Comparison of ENCODE assay signal across 15 cellular contexts in genomic region chr22:38501797-38502672, GRCh38. TPM values are rescaled to one million over a fixed set of nuclear protein-coding genes. Genes with fewer than 3 reads are reported as not detected.
DNase-seq lines count a peak whose midpoint lies in the region; ATAC-seq and TF ChIP-seq lines count a peak whose summit lies in the region.
"Had no signal": no experiment of that assay in that cellular context is flagged by ENCODE, and none has a peak within 500 bp of the region (broad histone marks: within the 10 kb centered on the region; RNA-seq: fewer than 3 reads in every experiment).

No MANE protein-coding gene starts in this region.

- peak overlapping the region; percentile 99 for H3K27ac ChIP-seq in CD4-positive, alpha-beta memory T cell (ENCODE audit: low read depth, low read length)
- H3K27ac ChIP-seq in KMS-11, result no peak overlapping the region; the same call in 1 of the 2 replicates

- peaks cover 0 to 6% (median 0%) of the 10 kb centered on the region in 8 donors for H3K9me3 Mint-ChIP-seq in CD4-positive, alpha-beta memory T cell
- H3K9me3 Mint-ChIP-seq in chondrocyte (ENCODE audit: low read depth) (no peaks in the 10 kb centered on the region), neural crest cell (peaks cover 3% of the 10 kb centered on the region)
- H3K9me3 Mint-ChIP-seq: activated naive CD4-positive, alpha-beta T cell treated with anti-CD3 and anti-CD28 coated beads, Interleukin-2, amount 50 U/mL, for 72 hours had no signal

- no peak for TF ChIP-seq CTCF in KMS-11 (conservative IDR thresholded peaks at IDR 0.05; ENCODE audit: low read depth, low read length)
- TF ChIP-seq CTCF in chondrocyte (IDR thresholded peaks at IDR 0.05), result no peak
- no peak for TF ChIP-seq CTCF in neural crest cell (conservative IDR thresholded peaks at IDR 0.05)

- H3K27me3 Mint-ChIP-seq in CD4-positive, alpha-beta memory T cell, result no peaks in the 10 kb centered on the region
- no peaks in the 10 kb centered on the region for H3K27me3 Mint-ChIP-seq in chondrocyte (ENCODE audit: low read depth)
- H3K27me3 Mint-ChIP-seq in neural crest cell (ENCODE audit: low read depth), result peaks cover 5% of the 10 kb centered on the region

- no peaks in the 10 kb centered on the region for H3K27me3 ChIP-seq in CD4-positive, alpha-beta memory T cell (ENCODE audit: insufficient read depth, low read length)
- H3K27me3 ChIP-seq in KMS-11 (ENCODE audit: insufficient read depth, low read depth), result no peaks in the 10 kb centered on the region
- H3K27me3 ChIP-seq: uterus had no signal

- POLR2A ChIA-PET in CD4-positive, alpha-beta memory T cell (lab: Charles Lee; ENCODE audit: partially characterized antibody), result interaction anchor here (0.6 to 8.5 kb wide), 7 partner anchors 7 to 239 kb away, joined by 3 to 122 read pairs (median 3); no protein-coding TSS in a partner anchor

- H4K20me1 ChIP-seq in KMS-11 (ENCODE audit: insufficient read depth), result peaks cover 38% of the 10 kb centered on the region

- peak overlapping the region; percentile 2 to 75 for H3K4me3 ChIP-seq in CD4-positive, alpha-beta memory T cell (ENCODE audit: low read length in 2 of 2)
- no peak overlapping the region for H3K4me3 ChIP-seq in KMS-11 (IDR thresholded peaks at IDR 0.05; ENCODE audit: insufficient read depth, low read depth, low read length)

- H3K9me3 ChIP-seq in CD4-positive, alpha-beta memory T cell (ENCODE audit: control insufficient read depth in 1 of 2, low read length in 2 of 2), result no peaks in the 10 kb centered on the region
- H3K9me3 ChIP-seq: uterus had no signal

- ATAC-seq in GM21515 (IDR thresholded peaks at IDR 0.05; ENCODE audit: unreplicated experiment), result no peak
- ATAC-seq: activated naive CD4-positive, alpha-beta T cell treated with anti-CD3 and anti-CD28 coated beads, Interleukin-2, amount 50 U/mL, for 72 hours had no signal

- no peak for DNase-seq in CD4-positive, alpha-beta memory T cell
- DNase-seq in chondrocyte (ENCODE audit: low spot score), result no peak
- DNase-seq in neural crest cell (ENCODE audit: low read depth, low spot score), result no peak
- no peak for DNase-seq in NCI-H1092 (lab: John Stamatoyannopoulos, UW)
- no peak for DNase-seq in HUDEP-2 (lab: John Stamatoyannopoulos, UW; ENCODE audit: unreplicated experiment in 76 of 76)
- DNase-seq in SK-N-DZ (ENCODE audit: low spot score), result no peak
- DNase-seq: NCI-H446 treated with DMSO at 0.1 percent for 48 hours; stimulated activated CD4-positive, alpha-beta T cell treated with anti-CD3 and anti-CD28 coated beads, Interleukin-2, amount 100 ng/mL, for 24 hours; uterus had no signal

- CTCF ChIA-PET in CD4-positive, alpha-beta memory T cell (lab: Charles Lee; ENCODE audit: partially characterized antibody), result interaction anchor here (1.0 to 2.2 kb wide), 4 partner anchors 9 to 20 kb away, joined by 3 to 7 read pairs (median 6); no protein-coding TSS in a partner anchor

- peaks cover 86% of the 10 kb centered on the region for H3K79me2 ChIP-seq in KMS-11 (ENCODE audit: insufficient read depth, low read depth)

- H3K27ac Mint-ChIP-seq in CD4-positive, alpha-beta memory T cell, result peak overlapping the region; percentile 5 to 100 (median 76)
- H3K27ac Mint-ChIP-seq in chondrocyte (ENCODE audit: unreplicated experiment) (peak overlapping the region; percentile 77), neural crest cell (ENCODE audit: unreplicated experiment) (no peak overlapping the region)

- no peak overlapping the region for H3K9ac ChIP-seq in KMS-11

- peaks cover 48 to 77% of the 10 kb centered on the region in 2 donors for H3K36me3 Mint-ChIP-seq in CD4-positive, alpha-beta memory T cell
- H3K36me3 Mint-ChIP-seq in chondrocyte (ENCODE audit: low read depth) (peaks cover 37% of the 10 kb centered on the region), neural crest cell (ENCODE audit: low read depth) (peaks cover 41% of the 10 kb centered on the region)

- H3K36me3 ChIP-seq in CD4-positive, alpha-beta memory T cell (ENCODE audit: insufficient read depth, low read length), result peaks cover 47% of the 10 kb centered on the region
- H3K36me3 ChIP-seq in KMS-11 (ENCODE audit: insufficient read depth), result peaks cover 21% of the 10 kb centered on the region; the same call in 1 of the 2 replicates
- H3K36me3 ChIP-seq: uterus had no signal

- peaks cover 74% of the 10 kb centered on the region for H3K4me1 ChIP-seq in CD4-positive, alpha-beta memory T cell (ENCODE audit: insufficient read depth, low read length)
- peaks cover 50% of the 10 kb centered on the region for H3K4me1 ChIP-seq in KMS-11 (ENCODE audit: low read depth, poor library complexity, severe bottlenecking)

- H3K4me2 ChIP-seq in KMS-11, result peak overlapping the region; percentile 94; the same call in 1 of the 2 replicates

- peak overlapping the region; percentile 24 to 100 (median 95) for H3K4me3 Mint-ChIP-seq in CD4-positive, alpha-beta memory T cell
- no peak overlapping the region for H3K4me3 Mint-ChIP-seq in chondrocyte (ENCODE audit: unreplicated experiment)
- H3K4me3 Mint-ChIP-seq in neural crest cell, result peak overlapping the region; percentile 98

- no peak overlapping the region for H2AFZ ChIP-seq in KMS-11 (ENCODE audit: low read depth)

- peaks cover 46 to 77% (median 61%) of the 10 kb centered on the region in 4 donors for H3K4me1 Mint-ChIP-seq in CD4-positive, alpha-beta memory T cell
- H3K4me1 Mint-ChIP-seq in chondrocyte (ENCODE audit: low read depth), result peaks cover 44% of the 10 kb centered on the region
- H3K4me1 Mint-ChIP-seq in neural crest cell, result peaks cover 45% of the 10 kb centered on the region

- intact Hi-C loops in CD4-positive, alpha-beta memory T cell (cut with micrococcal nuclease), result no loop called here

RNA-seq across cellular contexts. Expression of gene DDX17, which starts 4.1 kb away (rescaled TPM):
- 100 to 1,000 TPM; 927 to 960 TPM for total RNA-seq in CD4-positive, alpha-beta memory T cell
- polyA plus RNA-seq in CD4-positive, alpha-beta memory T cell, result 10 to 100 TPM in 1 of 2 donors, 1 to 10 TPM in 1; 10.0 to 44.3 TPM
- total RNA-seq in chondrocyte (306 to 362 TPM (median 321 TPM) in 3 replicates), neural crest cell (485 and 500 TPM in 2 replicates)
- 407 and 486 TPM in 2 replicates for polyA plus RNA-seq in SK-N-DZ (2014; cell fraction: cytosol; rRNA removed)
- 996 and 1,586 TPM in 2 replicates for polyA plus RNA-seq in SK-N-DZ (2014; cell fraction: nucleus; rRNA removed)

RNA-seq across cellular contexts. Expression of gene KDELR3, which starts 34.1 kb away (rescaled TPM):
- total RNA-seq in CD4-positive, alpha-beta memory T cell, result not detected
- polyA plus RNA-seq in CD4-positive, alpha-beta memory T cell, result under 1 TPM; 0.10 to 0.24 TPM
- total RNA-seq in chondrocyte, result 127 to 137 TPM (median 134 TPM) in 3 replicates
- 5.1 and 5.3 TPM in 2 replicates for total RNA-seq in neural crest cell
- 0.34 and 2.2 TPM in 2 replicates for polyA plus RNA-seq in SK-N-DZ (2014; cell fraction: cytosol; rRNA removed)
- not detected in 2 replicates for polyA plus RNA-seq in SK-N-DZ (2014; cell fraction: nucleus; rRNA removed)

RNA-seq across cellular contexts. Expression of gene KCNJ4, which starts 47.0 kb away (rescaled TPM):
- not detected for total RNA-seq in CD4-positive, alpha-beta memory T cell
- polyA plus RNA-seq in CD4-positive, alpha-beta memory T cell, result not detected
- total RNA-seq in chondrocyte, result 0.27 to 0.33 TPM (median 0.27 TPM) in 3 replicates
- total RNA-seq in neural crest cell, result 4.0 and 4.4 TPM in 2 replicates
- 0.27 and 0.30 TPM in 2 replicates for polyA plus RNA-seq in SK-N-DZ (2014; cell fraction: cytosol; rRNA removed)
- not detected in 2 replicates for polyA plus RNA-seq in SK-N-DZ (2014; cell fraction: nucleus; rRNA removed)
- total RNA-seq: activated naive CD4-positive, alpha-beta T cell treated with anti-CD3 and anti-CD28 coated beads, Interleukin-2, amount 50 U/mL, for 72 hours; T-helper 1 cell treated with Interleukin-12 subunit alpha and Interleukin-12 subunit beta and Interleukin-4 antibody, amounts not matched to agents 30 ng/mL and 1 ng/mL, for 36 hours had no signal
- polyA plus RNA-seq: esophagus, liver had no signal

Comparison
In these comparisons a context has a peak if more than half of its experiments do, and no peak if none do; other contexts are left out.
1. RNA of gene KDELR3, which starts 34.1 kb away (total RNA-seq): 127 to 137 TPM in chondrocyte; 5.1 to 5.3 TPM in neural crest cell and not detected in CD4-positive, alpha-beta memory T cell; every median in the first group is over 10 times any median in the second.